Comparison of ENCODE assay signal across 8 cellular contexts in the genomic region with DNA sequence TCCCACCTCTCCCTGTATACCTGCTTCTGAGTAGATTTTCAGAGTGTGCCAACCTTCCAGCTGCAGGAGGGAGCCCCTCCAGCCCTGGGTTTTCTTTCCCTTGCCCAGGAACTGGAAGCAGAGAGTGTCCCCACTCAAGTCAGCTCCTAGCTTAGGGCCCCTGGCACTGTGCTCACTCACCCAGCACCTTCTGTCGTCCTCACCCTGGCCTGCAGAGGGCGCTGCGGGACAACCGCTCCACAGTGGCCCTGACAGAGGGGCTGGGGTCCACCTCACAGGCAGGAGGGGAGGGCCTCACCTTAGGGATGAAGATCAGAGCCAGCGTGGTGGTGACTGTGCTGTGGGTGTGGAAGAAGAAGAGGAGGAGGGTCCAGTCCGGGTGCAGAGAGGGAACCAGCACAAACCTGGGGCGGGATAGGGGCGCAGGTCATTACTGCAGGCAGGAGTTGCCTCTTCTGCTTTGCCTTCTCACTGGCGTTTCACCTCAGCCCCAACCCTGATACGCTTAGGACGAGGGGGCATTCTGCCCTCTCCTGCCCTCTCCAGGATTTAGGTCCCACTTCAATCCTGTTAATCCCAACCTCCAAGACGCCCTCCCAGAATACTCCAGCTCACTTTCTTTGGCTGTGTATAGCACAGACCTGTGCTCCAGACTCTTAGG. TPM values are rescaled to one million over a fixed set of nuclear protein-coding genes. Genes with fewer than 3 reads are reported as not detected.
A peak's percentile ranks its signal among the peaks of the same experiment; 100 is the strongest.
DNase-seq lines count a peak whose midpoint lies in the region; ATAC-seq lines count a peak whose summit lies in the region.

No MANE protein-coding gene starts in this region.

- ATAC-seq in HG02885 (IDR thresholded peaks at IDR 0.05; ENCODE audit: poor library complexity, unreplicated experiment) (no peak), GM18511 (IDR thresholded peaks at IDR 0.05; ENCODE audit: unreplicated experiment) (no peak)

- peak; percentile 17 for DNase-seq in activated gamma-delta T cell treated with Interleukin-2 at 50 U/mL for 16 hours
- DNase-seq in activated gamma-delta T cell (lab: John Stamatoyannopoulos, UW): no peak
- peak; percentile 33 for DNase-seq in NCI-H460 (ENCODE audit: extremely low read depth, low read depth)
- DNase-seq in activated naive CD4-positive, alpha-beta T cell treated with anti-CD3 and anti-CD28 coated beads, Interleukin-2, amount 50 U/mL, for 16 hours: peak; percentile 36
- DNase-seq in left kidney (ENCODE audit: low read depth, low spot score): peak; percentile 72
- no peak for DNase-seq in Ammon's horn (ENCODE audit: low spot score)

RNA-seq across cellular contexts. Expression of gene GPR179, which starts 10.0 kb away (rescaled TPM):
- 0.03 and 0.05 TPM in 2 replicates for total RNA-seq in NCI-H460 (2014; rRNA removed; shearing (Covaris generic))
- not detected in 2 replicates for polyA plus RNA-seq in NCI-H460 (2014; cell fraction: nucleus; rRNA removed)

RNA-seq across cellular contexts. Expression of gene SOCS7, which starts 17.9 kb away (rescaled TPM):
- 24.6 and 25.1 TPM in 2 replicates for total RNA-seq in NCI-H460 (2014; rRNA removed; shearing (Covaris generic))
- 10.3 and 15.2 TPM in 2 replicates for polyA plus RNA-seq in NCI-H460 (2014; cell fraction: nucleus; rRNA removed)

RNA-seq across cellular contexts. Expression of gene MRPL45, which starts 36.8 kb away (rescaled TPM):
- 98.8 and 103 TPM in 2 replicates for total RNA-seq in NCI-H460 (2014; rRNA removed; shearing (Covaris generic))
- 33.3 and 35.1 TPM in 2 replicates for polyA plus RNA-seq in NCI-H460 (2014; cell fraction: nucleus; rRNA removed)

Comparison
In these comparisons a context has a peak if more than half of its experiments do, and no peak if none do; other contexts are left out.
1. DNase-seq: peak in activated gamma-delta T cell treated with Interleukin-2 at 50 U/mL for 16 hours (single experiment), NCI-H460 (single experiment), activated naive CD4-positive, alpha-beta T cell treated with anti-CD3 and anti-CD28 coated beads, Interleukin-2, amount 50 U/mL, for 16 hours (single experiment) and left kidney (single experiment); none in activated gamma-delta T cell (single experiment) and Ammon's horn (single experiment).